1 cellular context compared by ENCODE assay signal in the genomic region with DNA sequence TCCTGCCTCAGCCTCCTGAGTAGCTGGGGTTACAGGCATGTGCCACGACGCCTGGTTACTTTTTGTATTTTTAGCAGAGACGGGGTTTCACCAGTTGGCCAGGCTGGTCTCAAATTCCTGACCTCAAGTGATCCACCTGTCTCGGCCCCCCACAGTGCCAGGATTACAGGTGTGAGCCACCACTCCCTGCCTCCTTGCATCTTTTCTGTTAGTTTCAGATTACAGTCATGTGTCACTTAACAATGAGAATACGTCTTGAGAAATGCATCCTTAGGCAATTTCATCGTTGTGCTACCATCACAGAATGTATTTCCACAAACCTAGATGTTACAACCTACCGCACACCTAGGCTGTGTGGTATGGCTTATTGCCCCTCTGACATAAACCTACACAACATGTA.
TF ChIP-seq lines count a peak whose summit lies in the region.

No MANE protein-coding gene starts in this region.

TF ChIP-seq in WTC11, 78 proteins besides CTCF, POLR2A, EP300 and RAD21 (continued from another document):
- TF ChIP-seq, protein P1, sequence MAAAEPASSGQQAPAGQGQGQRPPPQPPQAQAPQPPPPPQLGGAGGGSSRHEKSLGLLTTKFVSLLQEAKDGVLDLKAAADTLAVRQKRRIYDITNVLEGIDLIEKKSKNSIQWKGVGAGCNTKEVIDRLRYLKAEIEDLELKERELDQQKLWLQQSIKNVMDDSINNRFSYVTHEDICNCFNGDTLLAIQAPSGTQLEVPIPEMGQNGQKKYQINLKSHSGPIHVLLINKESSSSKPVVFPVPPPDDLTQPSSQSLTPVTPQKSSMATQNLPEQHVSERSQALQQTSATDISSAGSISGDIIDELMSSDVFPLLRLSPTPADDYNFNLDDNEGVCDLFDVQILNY (CRISPR knock-in tag; IDR thresholded peaks at IDR 0.05): no peak
- TF ChIP-seq SP1 (CRISPR knock-in tag; conservative IDR thresholded peaks at IDR 0.05) (0 out of 2 replicates have a peak, but pooled peaks have one; percentile 20), NFYB (CRISPR knock-in tag; conservative IDR thresholded peaks at IDR 0.05; ENCODE audit: low read depth) (no peak)
- TF ChIP-seq, protein P2, sequence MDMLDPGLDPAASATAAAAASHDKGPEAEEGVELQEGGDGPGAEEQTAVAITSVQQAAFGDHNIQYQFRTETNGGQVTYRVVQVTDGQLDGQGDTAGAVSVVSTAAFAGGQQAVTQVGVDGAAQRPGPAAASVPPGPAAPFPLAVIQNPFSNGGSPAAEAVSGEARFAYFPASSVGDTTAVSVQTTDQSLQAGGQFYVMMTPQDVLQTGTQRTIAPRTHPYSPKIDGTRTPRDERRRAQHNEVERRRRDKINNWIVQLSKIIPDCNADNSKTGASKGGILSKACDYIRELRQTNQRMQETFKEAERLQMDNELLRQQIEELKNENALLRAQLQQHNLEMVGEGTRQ (CRISPR knock-in tag; IDR thresholded peaks at IDR 0.05): peak; percentile 60
